Comparison of ENCODE assay signal across 37 cellular contexts in genomic region chr2:214611015-214611414, GRCh38.
"Had no signal": no experiment of that assay in that cellular context is flagged by ENCODE, and none has a peak within 500 bp of the region (broad histone marks: within the 10 kb centered on the region; RNA-seq: fewer than 3 reads in every experiment).

No MANE protein-coding gene starts in this region.

- H3K36me3 Mint-ChIP-seq: activated CD4-positive, alpha-beta memory T cell treated with anti-CD3 and anti-CD28 coated beads for 36 hours; activated naive CD4-positive, alpha-beta T cell treated with anti-CD3 and anti-CD28 coated beads, Interleukin-2, amount 10 ng/mL, durations not matched to agents 7 days and 5 days; activated naive CD4-positive, alpha-beta T cell treated with anti-CD3 and anti-CD28 coated beads, Interleukin-2, amount 50 U/mL, for 24 hours; activated naive CD8-positive, alpha-beta T cell; activated naive CD8-positive, alpha-beta T cell treated with anti-CD3 and anti-CD28 coated beads, Interleukin-2, amount 10 ng/mL, durations not matched to agents 7 days and 5 days; brain had no signal

- H3K4me3 ChIP-seq: ascending aorta, cardiac muscle cell had no signal

- DNase-seq: activated B cell treated with CpG ODN at 0.5 μM for 24 hours; activated CD4-positive, alpha-beta memory T cell treated with anti-CD3 and anti-CD28 coated beads for 36 hours; activated CD4-positive, alpha-beta T cell treated with anti-CD3 and anti-CD28 coated beads for 4 hours; activated CD4-positive, alpha-beta T cell treated with anti-CD3 and anti-CD28 coated beads, Interleukin-2, amount 10 ng/mL, durations not matched to agents 24 days and 14 days; activated CD4-positive, alpha-beta T cell treated with anti-CD3 and anti-CD28 coated beads, Interleukin-2, amount 50 U/mL, for 1 hour; activated CD4-positive, alpha-beta T cell treated with anti-CD3 and anti-CD28 coated beads, Interleukin-2, amount 50 U/mL, for 4 hours; activated CD4-positive, CD25-positive, alpha-beta regulatory T cell treated with anti-CD3 and anti-CD28 coated beads, Interleukin-2, amount 50 U/mL, for 72 hours; activated CD8-positive, alpha-beta memory T cell treated with anti-CD3 and anti-CD28 coated beads, Interleukin-2, amount 50 U/mL, for 4 hours; activated CD8-positive, alpha-beta T cell treated with anti-CD3 and anti-CD28 coated beads for 36 hours; activated effector memory CD4-positive, alpha-beta T cell treated with Interleukin-2 at 50 U/mL for 16 hours; activated gamma-delta T cell; activated naive CD4-positive, alpha-beta T cell treated with anti-CD3 and anti-CD28 coated beads, Interleukin-2, amount 10 ng/mL, durations not matched to agents 7 days and 5 days; activated naive CD4-positive, alpha-beta T cell treated with Interleukin-2 at 50 U/mL for 16 hours; activated naive CD8-positive, alpha-beta T cell treated with anti-CD3 and anti-CD28 coated beads, Interleukin-2, amount 10 ng/mL, durations not matched to agents 7 days and 5 days; activated naive CD8-positive, alpha-beta T cell treated with anti-CD3 and anti-CD28 coated beads, Interleukin-2, amount 50 U/mL, for 24 hours; activated T-cell treated with anti-CD3 and anti-CD28 coated beads for 4 hours; activated T-cell treated with anti-CD3 and anti-CD28 coated beads, Interleukin-2, amount 50 U/mL, for 1 hour; activated T-cell treated with anti-CD3 and anti-CD28 coated beads, Interleukin-2, amount 50 U/mL, for 4 hours; amygdala; anterior cingulate cortex; caudate nucleus; cerebellar nuclear complex; T-helper 1 cell; T-helper 2 cell; T-helper 9 cell had no signal

- H3K9me3 Mint-ChIP-seq: activated CD4-positive, alpha-beta memory T cell treated with anti-CD3 and anti-CD28 coated beads for 36 hours; activated CD4-positive, alpha-beta T cell treated with anti-CD3 and anti-CD28 coated beads, Interleukin-2, amount 10 ng/mL, durations not matched to agents 24 days and 14 days; activated CD8-positive, alpha-beta T cell treated with anti-CD3 and anti-CD28 coated beads for 36 hours; activated naive CD4-positive, alpha-beta T cell treated with anti-CD3 and anti-CD28 coated beads, Interleukin-2, amount 10 ng/mL, durations not matched to agents 7 days and 5 days; activated naive CD4-positive, alpha-beta T cell treated with anti-CD3 and anti-CD28 coated beads, Interleukin-2, amount 50 U/mL, for 24 hours; activated naive CD8-positive, alpha-beta T cell treated with anti-CD3 and anti-CD28 coated beads, Interleukin-2, amount 10 ng/mL, durations not matched to agents 7 days and 5 days; activated T-cell treated with anti-CD3 and anti-CD28 coated beads, Interleukin-2, amount 50 U/mL, for 4 hours; activated T-helper 2 cell treated with anti-CD3 and anti-CD28 coated beads, Interferon-gamma antibody, Interleukin-2, Interleukin-4, amounts not matched to agents 10 μg/mL and 5 μg/mL and 100 μg/mL, durations not matched to agents 14 hours and 24 hours and 36 hours; central memory CD8-positive, alpha-beta T cell; T-helper 1 cell treated with Interleukin-12 subunit alpha and Interleukin-12 subunit beta and Interleukin-4 antibody, amounts not matched to agents 30 μg/mL and 1 μg/mL, for 36 hours; T-helper 2 cell treated with Interferon-gamma antibody and Interleukin-4, amounts not matched to agents 5 μg/mL and 100 μg/mL, for 36 hours had no signal

- H3K36me3 ChIP-seq: ascending aorta, cardiac muscle cell had no signal

- FAIRE-seq: bronchial epithelial cell, TTC549 had no signal

- H3K27ac ChIP-seq: ascending aorta, cardiac muscle cell, VCaP had no signal

- ATAC-seq: activated CD8-positive, alpha-beta T cell treated with anti-CD3 and anti-CD28 coated beads for 36 hours; activated naive CD8-positive, alpha-beta T cell treated with anti-CD3 and anti-CD28 coated beads, Interleukin-2, amount 50 U/mL, for 24 hours; activated T-cell treated with anti-CD3 and anti-CD28 coated beads, Interleukin-2, amount 50 U/mL, for 4 hours had no signal

- H3K4me1 Mint-ChIP-seq: activated B cell treated with CpG ODN at 0.5 μM for 24 hours; activated CD4-positive, alpha-beta T cell treated with anti-CD3 and anti-CD28 coated beads, Interleukin-2, amount 10 ng/mL, durations not matched to agents 24 days and 14 days; activated naive CD4-positive, alpha-beta T cell treated with anti-CD3 and anti-CD28 coated beads, Interleukin-2, amount 10 ng/mL, durations not matched to agents 7 days and 5 days; activated naive CD4-positive, alpha-beta T cell treated with anti-CD3 and anti-CD28 coated beads, Interleukin-2, amount 50 U/mL, for 24 hours; activated naive CD8-positive, alpha-beta T cell treated with anti-CD3 and anti-CD28 coated beads, Interleukin-2, amount 10 ng/mL, durations not matched to agents 7 days and 5 days; activated naive CD8-positive, alpha-beta T cell treated with anti-CD3 and anti-CD28 coated beads, Interleukin-2, amount 50 U/mL, for 24 hours; brain; central memory CD8-positive, alpha-beta T cell had no signal

- H3K27me3 Mint-ChIP-seq: activated CD4-positive, alpha-beta T cell treated with anti-CD3 and anti-CD28 coated beads, Interleukin-2, amount 10 ng/mL, durations not matched to agents 24 days and 14 days; activated naive CD4-positive, alpha-beta T cell treated with anti-CD3 and anti-CD28 coated beads, Interleukin-2, amount 10 ng/mL, durations not matched to agents 7 days and 5 days; activated naive CD8-positive, alpha-beta T cell; activated naive CD8-positive, alpha-beta T cell treated with anti-CD3 and anti-CD28 coated beads, Interleukin-2, amount 10 ng/mL, durations not matched to agents 7 days and 5 days; activated naive CD8-positive, alpha-beta T cell treated with anti-CD3 and anti-CD28 coated beads, Interleukin-2, amount 50 U/mL, for 24 hours; brain; central memory CD8-positive, alpha-beta T cell had no signal

- H3K4me3 Mint-ChIP-seq: activated B cell treated with CpG ODN at 0.5 μM for 24 hours; activated CD4-positive, alpha-beta memory T cell treated with anti-CD3 and anti-CD28 coated beads for 36 hours; activated CD4-positive, alpha-beta T cell treated with anti-CD3 and anti-CD28 coated beads, Interleukin-2, amount 10 ng/mL, durations not matched to agents 24 days and 14 days; activated CD8-positive, alpha-beta T cell treated with anti-CD3 and anti-CD28 coated beads for 36 hours; activated naive CD4-positive, alpha-beta T cell treated with anti-CD3 and anti-CD28 coated beads, Interleukin-2, amount 10 ng/mL, durations not matched to agents 7 days and 5 days; activated naive CD4-positive, alpha-beta T cell treated with anti-CD3 and anti-CD28 coated beads, Interleukin-2, amount 50 U/mL, for 24 hours; activated naive CD8-positive, alpha-beta T cell; activated naive CD8-positive, alpha-beta T cell treated with anti-CD3 and anti-CD28 coated beads, Interleukin-2, amount 10 ng/mL, durations not matched to agents 7 days and 5 days; activated naive CD8-positive, alpha-beta T cell treated with anti-CD3 and anti-CD28 coated beads, Interleukin-2, amount 50 U/mL, for 24 hours; activated T-cell treated with anti-CD3 and anti-CD28 coated beads, Interleukin-2, amount 50 U/mL, for 4 hours; brain; central memory CD8-positive, alpha-beta T cell; T-helper 1 cell treated with Interleukin-12 subunit alpha and Interleukin-12 subunit beta and Interleukin-4 antibody, amounts not matched to agents 30 μg/mL and 1 μg/mL, for 36 hours; T-helper 2 cell treated with Interferon-gamma antibody and Interleukin-4, amounts not matched to agents 5 μg/mL and 100 μg/mL, for 36 hours had no signal

- H3K27ac Mint-ChIP-seq: activated B cell treated with CpG ODN at 0.5 μM for 24 hours; activated CD4-positive, alpha-beta memory T cell treated with anti-CD3 and anti-CD28 coated beads for 36 hours; activated CD4-positive, alpha-beta T cell treated with anti-CD3 and anti-CD28 coated beads, Interleukin-2, amount 10 ng/mL, durations not matched to agents 24 days and 14 days; activated CD8-positive, alpha-beta T cell treated with anti-CD3 and anti-CD28 coated beads for 36 hours; activated naive CD4-positive, alpha-beta T cell treated with anti-CD3 and anti-CD28 coated beads, Interleukin-2, amount 10 ng/mL, durations not matched to agents 7 days and 5 days; activated naive CD4-positive, alpha-beta T cell treated with anti-CD3 and anti-CD28 coated beads, Interleukin-2, amount 50 U/mL, for 24 hours; activated naive CD8-positive, alpha-beta T cell; activated naive CD8-positive, alpha-beta T cell treated with anti-CD3 and anti-CD28 coated beads, Interleukin-2, amount 10 ng/mL, durations not matched to agents 7 days and 5 days; activated naive CD8-positive, alpha-beta T cell treated with anti-CD3 and anti-CD28 coated beads, Interleukin-2, amount 50 U/mL, for 24 hours; activated T-helper 2 cell treated with anti-CD3 and anti-CD28 coated beads, Interferon-gamma antibody, Interleukin-2, Interleukin-4, amounts not matched to agents 10 μg/mL and 5 μg/mL and 100 μg/mL, durations not matched to agents 14 hours and 24 hours and 36 hours; brain; T-helper 1 cell treated with Interleukin-12 subunit alpha and Interleukin-12 subunit beta and Interleukin-4 antibody, amounts not matched to agents 30 μg/mL and 1 μg/mL, for 36 hours; T-helper 2 cell treated with Interferon-gamma antibody and Interleukin-4, amounts not matched to agents 5 μg/mL and 100 μg/mL, for 36 hours had no signal
